In the genomic region with DNA sequence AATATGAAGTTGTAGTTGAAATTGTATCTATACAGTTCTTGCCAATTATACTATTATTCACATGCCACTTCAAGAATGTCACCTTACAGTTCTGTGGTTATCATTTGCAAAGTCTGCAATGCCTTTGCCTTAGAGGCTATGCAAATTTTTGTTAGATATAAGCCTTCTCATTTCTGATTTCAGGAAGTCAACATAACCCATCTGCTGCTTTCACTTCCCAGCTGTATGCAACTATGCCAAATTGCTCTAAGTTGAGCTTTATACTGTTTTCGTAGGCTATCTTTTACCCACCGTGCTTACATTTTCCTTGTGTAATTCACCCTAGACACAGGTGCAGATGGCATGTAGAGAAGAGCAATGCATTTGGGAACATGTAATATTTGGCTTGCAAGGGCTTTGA, we compare ENCODE assay signal across 7 cellular contexts.
"Had no signal": no experiment of that assay in that cellular context is flagged by ENCODE, and none has a peak within 500 bp of the region (broad histone marks: within the 10 kb centered on the region; RNA-seq: fewer than 3 reads in every experiment).

No MANE protein-coding gene starts in this region.

- H3K4me1 ChIP-seq: lower lobe of right lung, psoas muscle, right lobe of liver had no signal

- H3K9me3 ChIP-seq: lower lobe of right lung, psoas muscle, right lobe of liver had no signal

- DNase-seq: activated CD4-positive, alpha-beta T cell treated with anti-CD3 and anti-CD28 coated beads, Interleukin-2, amount 50 U/mL, for 1 hour; amygdala; lower lobe of right lung; nephron progenitor cell; psoas muscle; right lobe of liver; substantia nigra had no signal

- H3K4me3 ChIP-seq: lower lobe of right lung, psoas muscle, right lobe of liver had no signal

- H3K36me3 ChIP-seq: lower lobe of right lung, right lobe of liver had no signal

- H3K27me3 ChIP-seq: right lobe of liver had no signal

- H3K27ac ChIP-seq: lower lobe of right lung, psoas muscle, right lobe of liver had no signal
